8 cellular contexts compared by ENCODE assay signal in the genomic region with DNA sequence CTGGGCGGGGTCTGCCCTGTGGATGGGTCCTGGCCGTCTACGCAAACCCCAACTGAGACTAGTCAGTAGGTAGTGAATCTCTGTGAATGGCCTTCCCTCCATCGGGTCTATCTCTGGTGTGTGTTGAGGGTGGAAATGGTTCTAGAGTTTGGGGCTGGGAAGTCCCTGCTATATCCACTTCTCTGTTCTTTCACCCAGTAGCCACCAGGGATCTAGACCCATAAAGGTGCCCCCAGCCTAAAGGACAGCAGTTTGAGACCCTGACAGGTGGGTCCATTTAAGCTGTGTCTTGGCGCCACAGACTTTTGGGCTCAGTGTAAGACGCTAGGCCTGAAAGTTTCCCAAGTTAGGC. TPM values are rescaled to one million over a fixed set of nuclear protein-coding genes. Genes with fewer than 3 reads are reported as not detected.
DNase-seq lines count a peak whose midpoint lies in the region; ATAC-seq and TF ChIP-seq lines count a peak whose summit lies in the region.

No MANE protein-coding gene starts in this region.

- no peaks in the 10 kb centered on the region for H3K27me3 Mint-ChIP-seq in activated naive CD4-positive, alpha-beta T cell treated with anti-CD3 and anti-CD28 coated beads for 36 hours (ENCODE audit: low read depth)

- ATAC-seq in GM18520 (IDR thresholded peaks at IDR 0.05; ENCODE audit: unreplicated experiment), result no peak

- H3K9me3 ChIP-seq in tibial artery, result peaks cover 0 to 5% (median 0%) of the 10 kb centered on the region in 3 donors

- CTCF ChIA-PET in activated naive CD4-positive, alpha-beta T cell treated with anti-CD3 and anti-CD28 coated beads for 36 hours (lab: Charles Lee), result interaction anchor here (0.7 to 0.9 kb wide), 2 partner anchors 11 to 247 kb away, joined by 3 read pairs; no protein-coding TSS in a partner anchor

- H3K27me3 ChIP-seq in layer of hippocampus (ENCODE audit: control insufficient read depth, insufficient read depth, low read length), result no peaks in the 10 kb centered on the region
- H3K27me3 ChIP-seq in tibial artery, result no peaks in the 10 kb centered on the region

- H3K4me3 Mint-ChIP-seq in activated naive CD4-positive, alpha-beta T cell treated with anti-CD3 and anti-CD28 coated beads for 36 hours, result peak overlapping the region; percentile 92

- intact Hi-C loops in activated naive CD4-positive, alpha-beta T cell treated with anti-CD3 and anti-CD28 coated beads for 36 hours (cut with micrococcal nuclease), result loop anchor here (1.0 to 5.0 kb wide), 9 partner anchors 105 to 928 kb away; partner anchors contain the start of genes ZFP14, ZNF420, ZNF527 and ZNF540
- intact Hi-C loops in tibial artery (cut with DNase I; ENCODE audit: low total_unique reads), result loop anchor here (5.0 kb wide), 2 partner anchors 103 to 248 kb away; partner anchors contain the start of gene ZNF420

- peaks cover 7 to 34% (median 32%) of the 10 kb centered on the region in 3 donors for H3K36me3 ChIP-seq in tibial artery

- H3K27ac ChIP-seq in angular gyrus (ENCODE audit: low read depth, low read length), result peak overlapping the region; percentile 80
- H3K27ac ChIP-seq in layer of hippocampus (ENCODE audit: low read depth, low read length), result peak overlapping the region; percentile 68
- H3K27ac ChIP-seq in tibial artery, result peak overlapping the region; percentile 78 to 84

- H3K4me3 ChIP-seq in tibial artery, result peak overlapping the region; percentile 64 to 76

- H3K27ac Mint-ChIP-seq in activated naive CD4-positive, alpha-beta T cell treated with anti-CD3 and anti-CD28 coated beads for 36 hours, result peak overlapping the region; percentile 95

- peaks cover 0 to 15% (median 10%) of the 10 kb centered on the region in 4 donors for H3K4me1 ChIP-seq in tibial artery

- peaks cover 35% of the 10 kb centered on the region for H3K36me3 Mint-ChIP-seq in activated naive CD4-positive, alpha-beta T cell treated with anti-CD3 and anti-CD28 coated beads for 36 hours (ENCODE audit: low read depth)

- peaks cover 11% of the 10 kb centered on the region for H3K4me1 Mint-ChIP-seq in activated naive CD4-positive, alpha-beta T cell treated with anti-CD3 and anti-CD28 coated beads for 36 hours (ENCODE audit: low read depth)

- H3K9me3 Mint-ChIP-seq in activated naive CD4-positive, alpha-beta T cell treated with anti-CD3 and anti-CD28 coated beads for 36 hours, result peaks cover 11% of the 10 kb centered on the region

- TF ChIP-seq CTCF in tibial artery (IDR thresholded peaks at IDR 0.05), result no peak

- DNase-seq in activated naive CD4-positive, alpha-beta T cell treated with anti-CD3 and anti-CD28 coated beads for 36 hours, result no peak
- DNase-seq in activated naive CD4-positive, alpha-beta T cell treated with anti-CD3 and anti-CD28 coated beads, Interleukin-2, amount 50 U/mL, for 16 hours, result no peak
- DNase-seq in tibial artery, result no peak
- no peak for DNase-seq in SHP77 treated with DMSO at 0.1 percent for 48 hours (lab: John Stamatoyannopoulos, UW)
- DNase-seq in NCI-H774 (lab: John Stamatoyannopoulos, UW), result no peak

RNA-seq across cellular contexts. Expression of gene ZNF568, which starts 57.7 kb away (rescaled TPM):
- 1 to 10 TPM; 5.3 to 6.3 TPM for total RNA-seq in activated naive CD4-positive, alpha-beta T cell treated with anti-CD3 and anti-CD28 coated beads for 36 hours

RNA-seq across cellular contexts. Expression of gene ZNF829, which starts 57.7 kb away (rescaled TPM):
- total RNA-seq in activated naive CD4-positive, alpha-beta T cell treated with anti-CD3 and anti-CD28 coated beads for 36 hours, result 1 to 10 TPM; 3.5 to 3.7 TPM
